ENCODE assay signal across 8 cellular contexts in the genomic region with DNA sequence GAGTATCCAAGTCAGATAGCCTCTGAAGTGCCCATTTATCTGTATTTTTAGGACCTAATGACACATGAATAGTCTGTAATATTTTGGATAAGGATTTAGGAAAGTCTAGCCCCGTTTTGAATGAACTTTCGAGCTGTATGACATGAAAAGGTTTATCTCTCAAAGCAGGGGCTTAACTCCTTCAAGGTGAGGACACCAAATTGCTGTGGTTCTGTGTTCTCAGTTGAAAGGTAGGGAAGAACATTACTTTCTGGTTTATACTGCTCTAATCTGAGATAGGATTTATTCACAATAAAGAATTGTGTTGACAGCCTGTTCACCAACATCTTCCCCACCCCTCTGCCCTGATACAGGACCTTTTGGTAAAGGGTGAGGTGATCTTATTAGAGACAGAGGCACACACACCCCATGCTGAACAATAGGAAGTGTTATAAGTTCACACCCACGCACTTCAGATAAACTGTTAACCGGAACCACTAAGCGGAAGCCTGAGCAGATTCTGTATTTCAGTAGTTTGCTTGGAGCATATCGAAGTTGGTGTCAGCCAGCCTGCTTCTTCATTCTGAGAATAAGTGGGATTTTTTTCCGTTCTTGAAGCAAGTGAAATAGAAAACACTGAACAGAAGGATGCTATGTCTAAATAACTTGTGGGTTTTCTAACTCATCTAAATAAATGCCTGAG.
DNase-seq lines count a peak whose midpoint lies in the region; ATAC-seq, FAIRE-seq and TF ChIP-seq lines count a peak whose summit lies in the region.

No MANE protein-coding gene starts in this region.

- TF ChIP-seq CTCF in lower lobe of right lung (IDR thresholded peaks at IDR 0.05) = no peak
- TF ChIP-seq CTCF in WTC11 (IDR thresholded peaks at IDR 0.05) = no peak

- H3K27me3 Mint-ChIP-seq in activated CD4-positive, alpha-beta T cell treated with anti-CD3 and anti-CD28 coated beads for 36 hours = no peaks in the 10 kb centered on the region
- no peaks in the 10 kb centered on the region for H3K27me3 Mint-ChIP-seq in WTC11 (ENCODE audit: low read depth)

- peaks cover 56% of the 10 kb centered on the region for H3K4me1 Mint-ChIP-seq in activated CD4-positive, alpha-beta T cell treated with anti-CD3 and anti-CD28 coated beads for 36 hours
- H3K4me1 Mint-ChIP-seq in WTC11 = peaks cover 13% of the 10 kb centered on the region

- CTCF ChIA-PET in activated CD4-positive, alpha-beta T cell treated with anti-CD3 and anti-CD28 coated beads for 36 hours (lab: Charles Lee) = interaction anchor here (1.2 to 1.6 kb wide), 3 partner anchors 14 to 38 kb away, joined by 3 to 5 read pairs (median 4); no protein-coding TSS in a partner anchor
- CTCF ChIA-PET in WTC11 (lab: Charles Lee) = no interaction called here

- peaks cover 7% of the 10 kb centered on the region for H3K36me3 Mint-ChIP-seq in activated CD4-positive, alpha-beta T cell treated with anti-CD3 and anti-CD28 coated beads for 36 hours (ENCODE audit: low read depth)
- no peaks in the 10 kb centered on the region for H3K36me3 Mint-ChIP-seq in WTC11

- POLR2A ChIA-PET in activated CD4-positive, alpha-beta T cell treated with anti-CD3 and anti-CD28 coated beads for 36 hours (lab: Charles Lee) = no interaction called here
- POLR2A ChIA-PET in WTC11 (lab: Charles Lee) = no interaction called here

- FAIRE-seq in frontal cortex (lab: Jason Lieb, UNC) = no peak

- DNase-seq in activated CD4-positive, alpha-beta T cell treated with anti-CD3 and anti-CD28 coated beads for 36 hours = peak; percentile 72
- DNase-seq in lower lobe of right lung = no peak
- no peak for DNase-seq in frontal cortex (ENCODE audit: low spot score in 2 of 2)
- no peak for DNase-seq in NOMO-1 treated with DMSO at 0.1 percent for 48 hours (lab: John Stamatoyannopoulos, UW; ENCODE audit: unreplicated experiment)
- no peak for DNase-seq in NCI-H2171 (lab: John Stamatoyannopoulos, UW)
- no peak for DNase-seq in WTC11 (ENCODE audit: low spot score)

- no peak overlapping the region for H3K4me3 ChIP-seq in lower lobe of right lung

- H3K27me3 ChIP-seq in lower lobe of right lung (ENCODE audit: low read depth) = no peaks in the 10 kb centered on the region

- ATAC-seq in GM18873 (IDR thresholded peaks at IDR 0.05; ENCODE audit: low FRiP score, unreplicated experiment) (peak; percentile 97), HG03025 (IDR thresholded peaks at IDR 0.05; ENCODE audit: low FRiP score, unreplicated experiment) (peak; percentile 97), lower lobe of right lung (peak; percentile 61 to 69), WTC11 (no peak)
- peak; percentile 98 for ATAC-seq in activated CD4-positive, alpha-beta T cell treated with anti-CD3 and anti-CD28 coated beads for 36 hours

- peaks cover 34% of the 10 kb centered on the region for H3K4me1 ChIP-seq in lower lobe of right lung

- H3K9me3 Mint-ChIP-seq in activated CD4-positive, alpha-beta T cell treated with anti-CD3 and anti-CD28 coated beads for 36 hours (ENCODE audit: low read depth) = no peaks in the 10 kb centered on the region
- H3K9me3 Mint-ChIP-seq in WTC11 = no peaks in the 10 kb centered on the region

- H3K36me3 ChIP-seq in lower lobe of right lung = no peaks in the 10 kb centered on the region

- H3K27ac Mint-ChIP-seq in activated CD4-positive, alpha-beta T cell treated with anti-CD3 and anti-CD28 coated beads for 36 hours = peak overlapping the region; percentile 83
- no peak overlapping the region for H3K27ac Mint-ChIP-seq in WTC11

- H3K27ac ChIP-seq in lower lobe of right lung = no peak overlapping the region

- intact Hi-C loops in activated CD4-positive, alpha-beta T cell treated with anti-CD3 and anti-CD28 coated beads for 36 hours (cut with DNase I, micrococcal nuclease) = loop anchor here (1.0 to 10.0 kb wide), 9 partner anchors 8 to 795 kb away; a partner anchor contains a TSS
- intact Hi-C loops in lower lobe of right lung (cut with DNase I) = no loop called here

- H3K9me3 ChIP-seq in lower lobe of right lung = no peaks in the 10 kb centered on the region

- H3K4me3 Mint-ChIP-seq in activated CD4-positive, alpha-beta T cell treated with anti-CD3 and anti-CD28 coated beads for 36 hours = peak overlapping the region; percentile 23
- no peak overlapping the region for H3K4me3 Mint-ChIP-seq in WTC11

TF ChIP-seq in WTC11, 78 proteins besides CTCF, POLR2A, EP300 and RAD21:
- TF ChIP-seq GTF2I (CRISPR knock-in tag; conservative IDR thresholded peaks at IDR 0.05) (no peak), ATF1 (CRISPR knock-in tag; IDR thresholded peaks at IDR 0.05) (no peak), ZNF396 (CRISPR knock-in tag; IDR thresholded peaks at IDR 0.05; ENCODE audit: borderline replicate concordance) (no peak), SMAD4 (CRISPR knock-in tag; IDR thresholded peaks at IDR 0.05) (no peak), MYBL2 (CRISPR knock-in tag; IDR thresholded peaks at IDR 0.05) (no peak), KAT7 (CRISPR knock-in tag; IDR thresholded peaks at IDR 0.05; ENCODE audit: borderline replicate concordance) (no peak), TEAD4 (CRISPR knock-in tag; IDR thresholded peaks at IDR 0.05) (no peak), ZNF232 (CRISPR knock-in tag; IDR thresholded peaks at IDR 0.05) (no peak), CREB1 (CRISPR knock-in tag; IDR thresholded peaks at IDR 0.05) (no peak), NR2C2 (CRISPR knock-in tag; IDR thresholded peaks at IDR 0.05) (no peak), JAZF1 (CRISPR knock-in tag; IDR thresholded peaks at IDR 0.05) (no peak), ZNF138 (CRISPR knock-in tag; conservative IDR thresholded peaks at IDR 0.05) (no peak), JUN (CRISPR knock-in tag; IDR thresholded peaks at IDR 0.05) (no peak), CBFB (CRISPR knock-in tag; IDR thresholded peaks at IDR 0.05; ENCODE audit: low read depth) (no peak), IRF2 (CRISPR knock-in tag; IDR thresholded peaks at IDR 0.05; ENCODE audit: borderline replicate concordance, low read depth) (no peak), ZNF263 (CRISPR knock-in tag; IDR thresholded peaks at IDR 0.05; ENCODE audit: low read depth) (no peak)
- TF ChIP-seq, protein P1, sequence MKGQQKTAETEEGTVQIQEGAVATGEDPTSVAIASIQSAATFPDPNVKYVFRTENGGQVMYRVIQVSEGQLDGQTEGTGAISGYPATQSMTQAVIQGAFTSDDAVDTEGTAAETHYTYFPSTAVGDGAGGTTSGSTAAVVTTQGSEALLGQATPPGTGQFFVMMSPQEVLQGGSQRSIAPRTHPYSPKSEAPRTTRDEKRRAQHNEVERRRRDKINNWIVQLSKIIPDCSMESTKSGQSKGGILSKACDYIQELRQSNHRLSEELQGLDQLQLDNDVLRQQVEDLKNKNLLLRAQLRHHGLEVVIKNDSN (CRISPR knock-in tag; IDR thresholded peaks at IDR 0.05) = no peak
- TF ChIP-seq, protein P2, sequence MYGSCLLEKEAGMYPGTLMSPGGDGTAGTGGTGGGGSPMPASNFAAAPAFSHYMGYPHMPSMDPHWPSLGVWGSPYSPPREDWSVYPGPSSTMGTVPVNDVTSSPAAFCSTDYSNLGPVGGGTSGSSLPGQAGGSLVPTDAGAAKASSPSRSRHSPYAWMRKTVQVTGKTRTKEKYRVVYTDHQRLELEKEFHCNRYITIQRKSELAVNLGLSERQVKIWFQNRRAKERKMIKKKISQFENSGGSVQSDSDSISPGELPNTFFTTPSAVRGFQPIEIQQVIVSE (CRISPR knock-in tag; IDR thresholded peaks at IDR 0.05; ENCODE audit: borderline replicate concordance) = no peak
- TF ChIP-seq, protein P3, sequence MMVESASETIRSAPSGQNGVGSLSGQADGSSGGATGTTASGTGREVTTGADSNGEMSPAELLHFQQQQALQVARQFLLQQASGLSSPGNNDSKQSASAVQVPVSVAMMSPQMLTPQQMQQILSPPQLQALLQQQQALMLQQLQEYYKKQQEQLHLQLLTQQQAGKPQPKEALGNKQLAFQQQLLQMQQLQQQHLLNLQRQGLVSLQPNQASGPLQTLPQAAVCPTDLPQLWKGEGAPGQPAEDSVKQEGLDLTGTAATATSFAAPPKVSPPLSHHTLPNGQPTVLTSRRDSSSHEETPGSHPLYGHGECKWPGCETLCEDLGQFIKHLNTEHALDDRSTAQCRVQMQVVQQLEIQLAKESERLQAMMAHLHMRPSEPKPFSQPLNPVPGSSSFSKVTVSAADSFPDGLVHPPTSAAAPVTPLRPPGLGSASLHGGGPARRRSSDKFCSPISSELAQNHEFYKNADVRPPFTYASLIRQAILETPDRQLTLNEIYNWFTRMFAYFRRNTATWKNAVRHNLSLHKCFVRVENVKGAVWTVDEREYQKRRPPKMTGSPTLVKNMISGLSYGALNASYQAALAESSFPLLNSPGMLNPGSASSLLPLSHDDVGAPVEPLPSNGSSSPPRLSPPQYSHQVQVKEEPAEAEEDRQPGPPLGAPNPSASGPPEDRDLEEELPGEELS (CRISPR knock-in tag; IDR thresholded peaks at IDR 0.05) = no peak
- TF ChIP-seq, protein P4, sequence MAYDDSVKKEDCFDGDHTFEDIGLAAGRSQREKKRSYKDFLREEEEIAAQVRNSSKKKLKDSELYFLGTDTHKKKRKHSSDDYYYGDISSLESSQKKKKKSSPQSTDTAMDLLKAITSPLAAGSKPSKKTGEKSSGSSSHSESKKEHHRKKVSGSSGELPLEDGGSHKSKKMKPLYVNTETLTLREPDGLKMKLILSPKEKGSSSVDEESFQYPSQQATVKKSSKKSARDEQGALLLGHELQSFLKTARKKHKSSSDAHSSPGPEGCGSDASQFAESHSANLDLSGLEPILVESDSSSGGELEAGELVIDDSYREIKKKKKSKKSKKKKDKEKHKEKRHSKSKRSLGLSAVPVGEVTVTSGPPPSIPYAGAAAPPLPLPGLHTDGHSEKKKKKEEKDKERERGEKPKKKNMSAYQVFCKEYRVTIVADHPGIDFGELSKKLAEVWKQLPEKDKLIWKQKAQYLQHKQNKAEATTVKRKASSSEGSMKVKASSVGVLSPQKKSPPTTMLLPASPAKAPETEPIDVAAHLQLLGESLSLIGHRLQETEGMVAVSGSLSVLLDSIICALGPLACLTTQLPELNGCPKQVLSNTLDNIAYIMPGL (CRISPR knock-in tag; IDR thresholded peaks at IDR 0.05) = no peak
